ENCODE assay signal across 1 cellular context in the genomic region with DNA sequence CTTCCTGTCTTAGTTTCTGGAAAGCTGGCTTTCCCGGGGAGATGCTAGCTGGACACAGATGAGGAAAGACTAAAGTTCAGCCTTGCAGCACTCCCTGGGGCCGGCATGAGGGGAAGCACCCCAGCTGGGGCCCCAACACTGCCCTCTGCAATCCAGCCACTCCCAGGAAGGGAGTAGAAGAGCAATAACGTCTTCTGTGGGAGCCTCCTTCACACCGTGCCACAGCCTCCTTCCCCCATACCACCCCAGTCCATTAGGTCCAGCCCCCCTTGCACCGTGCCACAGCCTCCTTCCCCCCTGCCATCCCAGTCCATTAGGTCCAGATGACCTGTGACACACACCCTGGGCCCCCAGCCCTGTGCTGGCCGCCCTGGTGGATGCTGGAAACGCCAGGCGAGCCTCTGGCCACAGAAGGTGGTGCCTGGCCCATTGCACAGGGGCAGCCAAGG.
TF ChIP-seq lines count a peak whose summit lies in the region.

No MANE protein-coding gene starts in this region.

TF ChIP-seq in GM23338, 12 proteins besides CTCF, POLR2A, EP300 and RAD21 (continued from another document):
- TF ChIP-seq, protein P1, sequence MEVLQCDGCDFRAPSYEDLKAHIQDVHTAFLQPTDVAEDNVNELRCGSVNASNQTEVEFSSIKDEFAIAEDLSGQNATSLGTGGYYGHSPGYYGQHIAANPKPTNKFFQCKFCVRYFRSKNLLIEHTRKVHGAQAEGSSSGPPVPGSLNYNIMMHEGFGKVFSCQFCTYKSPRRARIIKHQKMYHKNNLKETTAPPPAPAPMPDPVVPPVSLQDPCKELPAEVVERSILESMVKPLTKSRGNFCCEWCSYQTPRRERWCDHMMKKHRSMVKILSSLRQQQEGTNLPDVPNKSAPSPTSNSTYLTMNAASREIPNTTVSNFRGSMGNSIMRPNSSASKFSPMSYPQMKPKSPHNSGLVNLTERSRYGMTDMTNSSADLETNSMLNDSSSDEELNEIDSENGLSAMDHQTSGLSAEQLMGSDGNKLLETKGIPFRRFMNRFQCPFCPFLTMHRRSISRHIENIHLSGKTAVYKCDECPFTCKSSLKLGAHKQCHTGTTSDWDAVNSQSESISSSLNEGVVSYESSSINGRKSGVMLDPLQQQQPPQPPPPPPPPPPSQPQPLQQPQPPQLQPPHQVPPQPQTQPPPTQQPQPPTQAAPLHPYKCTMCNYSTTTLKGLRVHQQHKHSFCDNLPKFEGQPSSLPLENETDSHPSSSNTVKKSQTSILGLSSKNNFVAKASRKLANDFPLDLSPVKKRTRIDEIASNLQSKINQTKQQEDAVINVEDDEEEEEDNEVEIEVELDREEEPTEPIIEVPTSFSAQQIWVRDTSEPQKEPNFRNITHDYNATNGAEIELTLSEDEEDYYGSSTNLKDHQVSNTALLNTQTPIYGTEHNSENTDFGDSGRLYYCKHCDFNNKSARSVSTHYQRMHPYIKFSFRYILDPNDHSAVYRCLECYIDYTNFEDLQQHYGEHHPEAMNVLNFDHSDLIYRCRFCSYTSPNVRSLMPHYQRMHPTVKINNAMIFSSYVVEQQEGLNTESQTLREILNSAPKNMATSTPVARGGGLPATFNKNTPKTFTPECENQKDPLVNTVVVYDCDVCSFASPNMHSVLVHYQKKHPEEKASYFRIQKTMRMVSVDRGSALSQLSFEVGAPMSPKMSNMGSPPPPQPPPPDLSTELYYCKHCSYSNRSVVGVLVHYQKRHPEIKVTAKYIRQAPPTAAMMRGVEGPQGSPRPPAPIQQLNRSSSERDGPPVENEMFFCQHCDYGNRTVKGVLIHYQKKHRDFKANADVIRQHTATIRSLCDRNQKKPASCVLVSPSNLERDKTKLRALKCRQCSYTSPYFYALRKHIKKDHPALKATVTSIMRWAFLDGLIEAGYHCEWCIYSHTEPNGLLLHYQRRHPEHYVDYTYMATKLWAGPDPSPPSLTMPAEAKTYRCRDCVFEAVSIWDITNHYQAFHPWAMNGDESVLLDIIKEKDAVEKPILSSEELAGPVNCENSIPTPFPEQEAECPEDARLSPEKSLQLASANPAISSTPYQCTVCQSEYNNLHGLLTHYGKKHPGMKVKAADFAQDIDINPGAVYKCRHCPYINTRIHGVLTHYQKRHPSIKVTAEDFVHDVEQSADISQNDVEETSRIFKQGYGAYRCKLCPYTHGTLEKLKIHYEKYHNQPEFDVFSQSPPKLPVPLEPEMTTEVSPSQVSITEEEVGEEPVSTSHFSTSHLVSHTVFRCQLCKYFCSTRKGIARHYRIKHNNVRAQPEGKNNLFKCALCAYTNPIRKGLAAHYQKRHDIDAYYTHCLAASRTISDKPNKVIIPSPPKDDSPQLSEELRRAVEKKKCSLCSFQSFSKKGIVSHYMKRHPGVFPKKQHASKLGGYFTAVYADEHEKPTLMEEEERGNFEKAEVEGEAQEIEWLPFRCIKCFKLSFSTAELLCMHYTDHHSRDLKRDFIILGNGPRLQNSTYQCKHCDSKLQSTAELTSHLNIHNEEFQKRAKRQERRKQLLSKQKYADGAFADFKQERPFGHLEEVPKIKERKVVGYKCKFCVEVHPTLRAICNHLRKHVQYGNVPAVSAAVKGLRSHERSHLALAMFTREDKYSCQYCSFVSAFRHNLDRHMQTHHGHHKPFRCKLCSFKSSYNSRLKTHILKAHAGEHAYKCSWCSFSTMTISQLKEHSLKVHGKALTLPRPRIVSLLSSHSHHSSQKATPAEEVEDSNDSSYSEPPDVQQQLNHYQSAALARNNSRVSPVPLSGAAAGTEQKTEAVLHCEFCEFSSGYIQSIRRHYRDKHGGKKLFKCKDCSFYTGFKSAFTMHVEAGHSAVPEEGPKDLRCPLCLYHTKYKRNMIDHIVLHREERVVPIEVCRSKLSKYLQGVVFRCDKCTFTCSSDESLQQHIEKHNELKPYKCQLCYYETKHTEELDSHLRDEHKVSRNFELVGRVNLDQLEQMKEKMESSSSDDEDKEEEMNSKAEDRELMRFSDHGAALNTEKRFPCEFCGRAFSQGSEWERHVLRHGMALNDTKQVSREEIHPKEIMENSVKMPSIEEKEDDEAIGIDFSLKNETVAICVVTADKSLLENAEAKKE (CRISPR knock-in tag; IDR thresholded peaks at IDR 0.05) = no peak
- no peak for TF ChIP-seq EZH2 (IDR thresholded peaks at IDR 0.05; ENCODE audit: low read depth, unreplicated experiment)
- no peak for TF ChIP-seq NANOG (IDR thresholded peaks at IDR 0.05; ENCODE audit: borderline replicate concordance)
- TF ChIP-seq, protein P2, sequence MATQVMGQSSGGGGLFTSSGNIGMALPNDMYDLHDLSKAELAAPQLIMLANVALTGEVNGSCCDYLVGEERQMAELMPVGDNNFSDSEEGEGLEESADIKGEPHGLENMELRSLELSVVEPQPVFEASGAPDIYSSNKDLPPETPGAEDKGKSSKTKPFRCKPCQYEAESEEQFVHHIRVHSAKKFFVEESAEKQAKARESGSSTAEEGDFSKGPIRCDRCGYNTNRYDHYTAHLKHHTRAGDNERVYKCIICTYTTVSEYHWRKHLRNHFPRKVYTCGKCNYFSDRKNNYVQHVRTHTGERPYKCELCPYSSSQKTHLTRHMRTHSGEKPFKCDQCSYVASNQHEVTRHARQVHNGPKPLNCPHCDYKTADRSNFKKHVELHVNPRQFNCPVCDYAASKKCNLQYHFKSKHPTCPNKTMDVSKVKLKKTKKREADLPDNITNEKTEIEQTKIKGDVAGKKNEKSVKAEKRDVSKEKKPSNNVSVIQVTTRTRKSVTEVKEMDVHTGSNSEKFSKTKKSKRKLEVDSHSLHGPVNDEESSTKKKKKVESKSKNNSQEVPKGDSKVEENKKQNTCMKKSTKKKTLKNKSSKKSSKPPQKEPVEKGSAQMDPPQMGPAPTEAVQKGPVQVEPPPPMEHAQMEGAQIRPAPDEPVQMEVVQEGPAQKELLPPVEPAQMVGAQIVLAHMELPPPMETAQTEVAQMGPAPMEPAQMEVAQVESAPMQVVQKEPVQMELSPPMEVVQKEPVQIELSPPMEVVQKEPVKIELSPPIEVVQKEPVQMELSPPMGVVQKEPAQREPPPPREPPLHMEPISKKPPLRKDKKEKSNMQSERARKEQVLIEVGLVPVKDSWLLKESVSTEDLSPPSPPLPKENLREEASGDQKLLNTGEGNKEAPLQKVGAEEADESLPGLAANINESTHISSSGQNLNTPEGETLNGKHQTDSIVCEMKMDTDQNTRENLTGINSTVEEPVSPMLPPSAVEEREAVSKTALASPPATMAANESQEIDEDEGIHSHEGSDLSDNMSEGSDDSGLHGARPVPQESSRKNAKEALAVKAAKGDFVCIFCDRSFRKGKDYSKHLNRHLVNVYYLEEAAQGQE (IDR thresholded peaks at IDR 0.05; ENCODE audit: unreplicated experiment) = no peak
- TF ChIP-seq EZH2phosphoT487 (IDR thresholded peaks at IDR 0.05; ENCODE audit: unreplicated experiment) = no peak
- TF ChIP-seq STAT1 (IDR thresholded peaks at IDR 0.05; ENCODE audit: unreplicated experiment) = no peak
- no peak for TF ChIP-seq ZNF114 (CRISPR knock-in tag; IDR thresholded peaks at IDR 0.05)
